9 cellular contexts compared by ENCODE assay signal in genomic region chr7:66413379-66414114, GRCh38.
A peak's percentile ranks its signal among the peaks of the same experiment; 100 is the strongest.
DNase-seq lines count a peak whose midpoint lies in the region; ATAC-seq and TF ChIP-seq lines count a peak whose summit lies in the region.
"Had no signal": no experiment of that assay in that cellular context is flagged by ENCODE, and none has a peak within 500 bp of the region (broad histone marks: within the 10 kb centered on the region; RNA-seq: fewer than 3 reads in every experiment).

No MANE protein-coding gene starts in this region.

- H3K9me3 Mint-ChIP-seq in Calu3 (ENCODE audit: low read depth, unreplicated experiment): no peaks in the 10 kb centered on the region
- H3K9me3 Mint-ChIP-seq in activated CD4-positive, alpha-beta T cell treated with anti-CD3 and anti-CD28 coated beads, Interleukin-2, amount 10 ng/mL, durations not matched to agents 24 days and 14 days: no peaks in the 10 kb centered on the region

- no peaks in the 10 kb centered on the region for H3K27me3 Mint-ChIP-seq in Calu3 (ENCODE audit: unreplicated experiment)
- H3K27me3 Mint-ChIP-seq in activated CD4-positive, alpha-beta T cell treated with anti-CD3 and anti-CD28 coated beads, Interleukin-2, amount 10 ng/mL, durations not matched to agents 24 days and 14 days: no peaks in the 10 kb centered on the region

- H3K4me1 Mint-ChIP-seq in Calu3 (ENCODE audit: low read depth, unreplicated experiment): no peaks in the 10 kb centered on the region
- H3K4me1 Mint-ChIP-seq in activated CD4-positive, alpha-beta T cell treated with anti-CD3 and anti-CD28 coated beads, Interleukin-2, amount 10 ng/mL, durations not matched to agents 24 days and 14 days: peaks cover 15% of the 10 kb centered on the region

- TF ChIP-seq CTCF in Calu3 (IDR thresholded peaks at IDR 0.05; ENCODE audit: unreplicated experiment) (no peak), choroid plexus epithelial cell (conservative IDR thresholded peaks at IDR 0.05; ENCODE audit: low read depth, low read length) (peak; percentile 68), kidney epithelial cell (IDR thresholded peaks at IDR 0.05; ENCODE audit: insufficient read depth, low read length, poor library complexity, severe bottlenecking) (peak; percentile 62)

- H3K4me3 ChIP-seq in choroid plexus epithelial cell (ENCODE audit: low read depth, low read length) (peak overlapping the region; percentile 70), kidney epithelial cell (ENCODE audit: low read depth, low read length) (peak overlapping the region; percentile 40)
- H3K4me3 ChIP-seq: SJSA1 had no signal

- no TSS peak for BruUV-seq in Calu3 (replicated peaks; lab: Mats Ljungman, UMichigan)

- no peaks in the 10 kb centered on the region for H3K36me3 ChIP-seq in kidney epithelial cell (ENCODE audit: control insufficient read depth, insufficient read depth, low read length)
- H3K36me3 ChIP-seq: SJSA1 had no signal

- peak; percentile 64 for ATAC-seq in GM21619 (IDR thresholded peaks at IDR 0.05; ENCODE audit: unreplicated experiment)

- no peaks in the 10 kb centered on the region for H3K27me3 ChIP-seq in kidney epithelial cell (ENCODE audit: control insufficient read depth, insufficient read depth, low read length)
- H3K27me3 ChIP-seq: SJSA1 had no signal

- peak overlapping the region; percentile 58 for H3K4me3 Mint-ChIP-seq in Calu3 (ENCODE audit: low read depth, unreplicated experiment)
- H3K4me3 Mint-ChIP-seq in activated CD4-positive, alpha-beta T cell treated with anti-CD3 and anti-CD28 coated beads, Interleukin-2, amount 10 ng/mL, durations not matched to agents 24 days and 14 days: peak overlapping the region; percentile 77

- CTCF ChIA-PET in Calu3 (lab: Charles Lee): interaction anchor here (0.5 to 1.2 kb wide), 3 partner anchors 50 to 275 kb away, joined by 3 to 4 read pairs (median 4); partner anchors contain the start of gene TPST1

- peak; percentile 73 for DNase-seq in Calu3
- DNase-seq in NCI-H1694 (lab: John Stamatoyannopoulos, UW): peak; percentile 4
- peak; percentile 94 for DNase-seq in activated CD4-positive, alpha-beta T cell treated with anti-CD3 and anti-CD28 coated beads, Interleukin-2, amount 10 ng/mL, durations not matched to agents 24 days and 14 days
- DNase-seq in choroid plexus epithelial cell (ENCODE audit: low read depth): peak; percentile 90
- peak; percentile 39 for DNase-seq in kidney epithelial cell (ENCODE audit: low read depth)
- peak; percentile 80 to 84 (median 80) for DNase-seq in stimulated activated CD4-positive, alpha-beta T cell treated with anti-CD3 and anti-CD28 coated beads, Interleukin-12 subunit alpha, Interleukin-12 subunit beta, amount 100 ng/mL, for 48 hours (ENCODE audit: low read depth in 2 of 3, low spot score in 1 of 3)
- no peak for DNase-seq in NCI-H2196 (lab: John Stamatoyannopoulos, UW; ENCODE audit: unreplicated experiment)

- peaks cover 11% of the 10 kb centered on the region for H3K36me3 Mint-ChIP-seq in Calu3 (ENCODE audit: insufficient read depth, unreplicated experiment)
- H3K36me3 Mint-ChIP-seq in activated CD4-positive, alpha-beta T cell treated with anti-CD3 and anti-CD28 coated beads, Interleukin-2, amount 10 ng/mL, durations not matched to agents 24 days and 14 days (ENCODE audit: low read depth): no peaks in the 10 kb centered on the region

- intact Hi-C loops in Calu3 (cut with micrococcal nuclease; ENCODE audit: unreplicated experiment): no loop called here
- intact Hi-C loops in activated CD4-positive, alpha-beta T cell treated with anti-CD3 and anti-CD28 coated beads, Interleukin-2, amount 10 ng/mL, durations not matched to agents 24 days and 14 days (cut with micrococcal nuclease): loop anchor here (1.0 to 2.0 kb wide), 2 partner anchors 79 to 431 kb away; no protein-coding TSS in a partner anchor

- no peak overlapping the region for H3K27ac Mint-ChIP-seq in Calu3 (ENCODE audit: unreplicated experiment)
- peak overlapping the region; percentile 70 for H3K27ac Mint-ChIP-seq in activated CD4-positive, alpha-beta T cell treated with anti-CD3 and anti-CD28 coated beads, Interleukin-2, amount 10 ng/mL, durations not matched to agents 24 days and 14 days
